Comparison of ENCODE assay signal across 14 cellular contexts in the genomic region with DNA sequence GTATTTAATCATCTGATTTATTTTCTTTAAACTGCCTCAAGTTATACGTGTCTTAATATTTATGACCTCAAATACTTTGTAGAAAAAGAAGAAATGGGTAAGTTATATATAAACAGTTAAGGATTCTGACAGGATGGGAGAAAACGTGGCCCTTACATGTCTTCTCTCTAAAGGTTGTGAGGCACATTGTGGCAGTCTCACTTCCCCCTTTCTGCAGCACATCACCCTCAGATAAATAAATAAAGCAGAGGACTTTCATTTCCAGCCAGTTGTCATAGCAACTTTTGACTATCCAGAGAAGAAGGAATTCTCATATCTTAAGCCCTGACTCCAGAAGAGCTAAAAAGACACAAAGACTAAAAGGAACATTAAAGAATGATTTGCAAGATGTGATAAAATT. TPM values are rescaled to one million over a fixed set of nuclear protein-coding genes. Genes with fewer than 3 reads are reported as not detected.
DNase-seq lines count a peak whose midpoint lies in the region; ATAC-seq, FAIRE-seq and TF ChIP-seq lines count a peak whose summit lies in the region.
"Had no signal": no experiment of that assay in that cellular context is flagged by ENCODE, and none has a peak within 500 bp of the region (broad histone marks: within the 10 kb centered on the region; RNA-seq: fewer than 3 reads in every experiment).

No MANE protein-coding gene starts in this region.

- no peaks in the 10 kb centered on the region for H3K79me1 ChIP-seq in H9 (ENCODE audit: insufficient read depth, low read depth, low read length, poor library complexity, severe bottlenecking)

- no peaks in the 10 kb centered on the region for H3K9me3 Mint-ChIP-seq in activated T-cell treated with anti-CD3 and anti-CD28 coated beads, Interleukin-2, amount 50 U/mL, for 24 hours
- H3K9me3 Mint-ChIP-seq in H9 = no peaks in the 10 kb centered on the region

- BruUV-seq in OCI-LY7 (replicated peaks; lab: Mats Ljungman, UMichigan) = no TSS peak

- H3K4ac ChIP-seq in H9 (ENCODE audit: low read depth, low read length) = no peak overlapping the region

- no peak overlapping the region for H3K9ac ChIP-seq in H9 (ENCODE audit: extremely low read depth, insufficient read length, low read length)
- H3K9ac ChIP-seq: BLaER1 had no signal

- peak overlapping the region; percentile 51; the same call in 1 of the 2 replicates for H2AFZ ChIP-seq in OCI-LY7 (ENCODE audit: low read length)
- H2AFZ ChIP-seq in H9 (ENCODE audit: low read length) = no peak overlapping the region

- H3K4me1 ChIP-seq in OCI-LY7 (ENCODE audit: insufficient read depth, low read length, poor library complexity, severe bottlenecking) (peaks cover 14% of the 10 kb centered on the region), H9 (ENCODE audit: insufficient read depth, low read length) (no peaks in the 10 kb centered on the region), lower lobe of right lung (no peaks in the 10 kb centered on the region)
- H3K4me1 ChIP-seq: BLaER1 had no signal

- no peak overlapping the region for H2BK12ac ChIP-seq in H9 (ENCODE audit: insufficient read length, low read depth, low read length)

- no peak overlapping the region for H3K56ac ChIP-seq in H9 (ENCODE audit: insufficient read length, low read depth, low read length)

- H3K9me3 ChIP-seq in OCI-LY7 (ENCODE audit: low read length) (no peaks in the 10 kb centered on the region), H9 (ENCODE audit: control insufficient read depth, low read depth, low read length) (no peaks in the 10 kb centered on the region), lower lobe of right lung (no peaks in the 10 kb centered on the region)
- H3K9me3 ChIP-seq: adrenal gland, BLaER1, thyroid gland had no signal

- H3K36me3 ChIP-seq in OCI-LY7 (ENCODE audit: insufficient read depth, low read length) (no peaks in the 10 kb centered on the region), lower lobe of right lung (no peaks in the 10 kb centered on the region)
- H3K36me3 ChIP-seq: adrenal gland, BLaER1, thyroid gland, WERI-Rb-1 had no signal

- FAIRE-seq in GM12892 (lab: Jason Lieb, UNC) = peak; percentile 74
- FAIRE-seq: H1 had no signal

- CTCF ChIA-PET in OCI-LY7 (lab: Charles Lee; ENCODE audit: unreplicated experiment) = no interaction called here

- no peak overlapping the region for H2BK15ac ChIP-seq in H9 (ENCODE audit: low read depth, low read length)

- H3K4me3 Mint-ChIP-seq in activated T-cell treated with anti-CD3 and anti-CD28 coated beads, Interleukin-2, amount 50 U/mL, for 24 hours = no peak overlapping the region
- H3K4me3 Mint-ChIP-seq in H9 = no peak overlapping the region

- H3K9me2 ChIP-seq in OCI-LY7 (ENCODE audit: insufficient read depth, low read length) = no peaks in the 10 kb centered on the region

- no peaks in the 10 kb centered on the region for H3K79me2 ChIP-seq in OCI-LY7 (ENCODE audit: insufficient read depth, low read depth, low read length)
- H3K79me2 ChIP-seq in H9 (ENCODE audit: insufficient read depth, low read length) = no peaks in the 10 kb centered on the region

- peak; percentile 72 for ATAC-seq in GM19468 (IDR thresholded peaks at IDR 0.05; ENCODE audit: extremely low read depth, unreplicated experiment)
- ATAC-seq in HG03097 (IDR thresholded peaks at IDR 0.05; ENCODE audit: low FRiP score, unreplicated experiment) = peak; percentile 80
- no peak for ATAC-seq in lower lobe of right lung

- no peak overlapping the region for H4K5ac ChIP-seq in H9 (ENCODE audit: insufficient read length, low read depth, low read length)

- H2BK120ac ChIP-seq in H9 (ENCODE audit: low read depth, low read length, poor library complexity, severe bottlenecking) = no peak overlapping the region

- H3K27ac ChIP-seq in OCI-LY7 (ENCODE audit: low read depth, low read length, poor library complexity, severe bottlenecking) = no peak overlapping the region
- no peak overlapping the region for H3K27ac ChIP-seq in H9 (ENCODE audit: insufficient read length, low read depth, low read length)
- H3K27ac ChIP-seq in lower lobe of right lung = no peak overlapping the region
- H3K27ac ChIP-seq: adrenal gland, BLaER1, thyroid gland, WERI-Rb-1 had no signal

- no peaks in the 10 kb centered on the region for H4K20me1 ChIP-seq in OCI-LY7 (ENCODE audit: insufficient read depth, low read length)
- no peaks in the 10 kb centered on the region for H4K20me1 ChIP-seq in H9 (ENCODE audit: control insufficient read depth, insufficient read depth, insufficient read length)
- H4K20me1 ChIP-seq: BLaER1 had no signal

- H3K4me2 ChIP-seq in OCI-LY7 (ENCODE audit: low read length) (peak overlapping the region; percentile 42), H9 (ENCODE audit: insufficient read depth, insufficient read length, low read length) (no peak overlapping the region)
- H3K4me2 ChIP-seq: BLaER1 had no signal

- no peaks in the 10 kb centered on the region for H3K4me1 Mint-ChIP-seq in activated T-cell treated with anti-CD3 and anti-CD28 coated beads, Interleukin-2, amount 50 U/mL, for 24 hours (ENCODE audit: low read depth)
- H3K4me1 Mint-ChIP-seq in H9 = no peaks in the 10 kb centered on the region

- H3K23me2 ChIP-seq in H9 (ENCODE audit: insufficient read length, low read depth, low read length, poor library complexity, severe bottlenecking) = no peaks in the 10 kb centered on the region

- no peak overlapping the region for H3K27ac Mint-ChIP-seq in activated T-cell treated with anti-CD3 and anti-CD28 coated beads, Interleukin-2, amount 50 U/mL, for 24 hours
- no peak overlapping the region for H3K27ac Mint-ChIP-seq in H9

- H3K23ac ChIP-seq in H9 (ENCODE audit: insufficient read length, low read depth, low read length) = no peak overlapping the region

- H3K14ac ChIP-seq in H9 (ENCODE audit: insufficient read depth, low read length) = no peak overlapping the region

- H3T11ph ChIP-seq in H9 (ENCODE audit: low read length) = no peak overlapping the region

- WGBS in H9 (ENCODE audit: extremely low coverage, insufficient read length, low lambda C conversion rate) = no CpG with 5 or more reads among the region's 2 CpGs

- TF ChIP-seq POLR2A in GM12892 (IDR thresholded peaks at IDR 0.05; ENCODE audit: low read depth, low read length) = no peak

- H3K4me3 ChIP-seq in OCI-LY7 (ENCODE audit: low read depth, low read length, poor library complexity, severe bottlenecking) (no peak overlapping the region), lower lobe of right lung (no peak overlapping the region)
- H3K4me3 ChIP-seq: adrenal gland, BLaER1, thyroid gland had no signal

- H4K91ac ChIP-seq in H9 (ENCODE audit: insufficient read length, low read depth, low read length) = no peak overlapping the region

- H3K27me3 ChIP-seq in H9 (ENCODE audit: insufficient read depth, low read length) = no peaks in the 10 kb centered on the region
- no peaks in the 10 kb centered on the region for H3K27me3 ChIP-seq in lower lobe of right lung (ENCODE audit: low read depth)
- H3K27me3 ChIP-seq: adrenal gland, BLaER1, thyroid gland had no signal

- H3K18ac ChIP-seq in H9 (ENCODE audit: insufficient read length, low read depth, low read length) = no peak overlapping the region

- H3K36me3 Mint-ChIP-seq in activated T-cell treated with anti-CD3 and anti-CD28 coated beads, Interleukin-2, amount 50 U/mL, for 24 hours (ENCODE audit: low read depth) = no peaks in the 10 kb centered on the region
- H3K36me3 Mint-ChIP-seq in H9 (ENCODE audit: insufficient read depth in 1 of 3, low read depth in 3 of 3) = peaks cover 0 to 3% (median 0%) of the 10 kb centered on the region in 3 experiments; a peak in 1 of 7 replicates

- no peak for TF ChIP-seq CTCF in OCI-LY7 (conservative IDR thresholded peaks at IDR 0.05; ENCODE audit: low read length)
- TF ChIP-seq CTCF in H9 (conservative IDR thresholded peaks at IDR 0.05) = no peak
- no peak for TF ChIP-seq CTCF in lower lobe of right lung (IDR thresholded peaks at IDR 0.05)

- DNase-seq in GM12892 (ENCODE audit: insufficient read length) (peak; percentile 23), OCI-LY7 (ENCODE audit: low spot score) (peak; percentile 69), H9 (no peak), lower lobe of right lung (no peak)
- DNase-seq in activated T-cell treated with anti-CD3 and anti-CD28 coated beads, Interleukin-2, amount 50 U/mL, for 24 hours = no peak
- DNase-seq in activated CD8-positive, alpha-beta memory T cell treated with anti-CD3 and anti-CD28 coated beads for 24 hours = no peak
- DNase-seq: adrenal gland, NCI-H2029 treated with DMSO at 0.1 percent for 48 hours, thyroid gland, WERI-Rb-1 had no signal

- no peak overlapping the region for H2BK5ac ChIP-seq in H9 (ENCODE audit: insufficient read length, low read length)

- H2BK20ac ChIP-seq in H9 (ENCODE audit: low read depth, low read length, poor library complexity, severe bottlenecking) = no peak overlapping the region

- no peak overlapping the region for H4K8ac ChIP-seq in H9 (replicated peaks; ENCODE audit: insufficient read length, low read depth, low read length)

- POLR2A ChIA-PET in OCI-LY7 (lab: Charles Lee) = no interaction called here

- H2AK5ac ChIP-seq in H9 (ENCODE audit: insufficient read length, low read length) = no peak overlapping the region

- intact Hi-C loops in OCI-LY7 (cut with micrococcal nuclease; ENCODE audit: unreplicated experiment) (no loop called here), lower lobe of right lung (cut with DNase I) (no loop called here)

- peaks cover 3% of the 10 kb centered on the region for H3K27me3 Mint-ChIP-seq in activated T-cell treated with anti-CD3 and anti-CD28 coated beads, Interleukin-2, amount 50 U/mL, for 24 hours
- no peaks in the 10 kb centered on the region; the same call in 1 of the 2 replicates for H3K27me3 Mint-ChIP-seq in H9 (ENCODE audit: low read depth)

RNA-seq across cellular contexts. Expression of gene CEP83, which starts 28.8 kb away (rescaled TPM):
- 18.0 TPM for polyA plus RNA-seq in GM12892 (2012; ENCODE audit: missing spikeins)
- total RNA-seq in OCI-LY7 (2014; rRNA removed; shearing (Covaris generic)) = 24.0 and 35.2 TPM in 2 replicates
- 29.7 and 34.5 TPM in 2 replicates for total RNA-seq in OCI-LY7 (2022)
- total RNA-seq in H9 (2021) = 26.5 and 27.4 TPM in 2 replicates
- 11.6 TPM for total RNA-seq in lower lobe of right lung

Comparison
In these comparisons a context has a peak if more than half of its experiments do, and no peak if none do; other contexts are left out.
1. DNase-seq: peak in GM12892 (single experiment) and OCI-LY7 (single experiment); none in activated T-cell treated with anti-CD3 and anti-CD28 coated beads, Interleukin-2, amount 50 U/mL, for 24 hours (single experiment), activated CD8-positive, alpha-beta memory T cell treated with anti-CD3 and anti-CD28 coated beads for 24 hours (single experiment), H9 (single experiment) and lower lobe of right lung (single experiment).
2. ATAC-seq: peak in GM19468 (single experiment) and HG03097 (single experiment); none in lower lobe of right lung (0 of 2).